ENCODE assay signal across 8 cellular contexts in genomic region chr1:153985984-153986761, GRCh38. TPM values are rescaled to one million over a fixed set of nuclear protein-coding genes. Genes with fewer than 3 reads are reported as not detected.
DNase-seq lines count a peak whose midpoint lies in the region; ATAC-seq, FAIRE-seq and TF ChIP-seq lines count a peak whose summit lies in the region.

Gene RAB13, minus strand, starts transcription at chr1:153986339. Its CDS starts 103 bp downstream, at chr1:153986236.

- peak; percentile 85 for DNase-seq in AG10803 (ENCODE audit: low read depth)
- DNase-seq in GM23338 (ENCODE audit: low spot score): peak; percentile 91
- peak; percentile 80 to 97 for DNase-seq in NCI-H526 (lab: John Stamatoyannopoulos, UW)
- DNase-seq in ascending aorta (ENCODE audit: low spot score in 2 of 2): peak; percentile 58 to 93
- DNase-seq in heart right ventricle: peak; percentile 87 to 88
- peak; percentile 86 to 93 (median 89) for DNase-seq in pancreas
- DNase-seq in NAMALWA (ENCODE audit: low spot score): no peak

- H3K9me3 ChIP-seq in ascending aorta (no peaks in the 10 kb centered on the region), heart right ventricle (no peaks in the 10 kb centered on the region), pancreas (no peaks in the 10 kb centered on the region)

- H3K27ac ChIP-seq in GM23338 (ENCODE audit: low read depth) (peak within 1 kb of the TSS; percentile 83), ascending aorta (peak within 1 kb of the TSS; percentile 88 to 90), heart right ventricle (peak within 1 kb of the TSS; percentile 38 to 91 (median 88)), pancreas (peak within 1 kb of the TSS; percentile 24 to 81 (median 54))

- ATAC-seq in GM23338 (peak; percentile 86), heart right ventricle (peak; percentile 82 to 90 (median 86)), pancreas (peak; percentile 78 to 89 (median 84)), HG03196 (IDR thresholded peaks at IDR 0.05; ENCODE audit: unreplicated experiment) (no peak)

- H3K36me3 ChIP-seq in GM23338 (ENCODE audit: insufficient read depth) (peaks cover 12% of the 10 kb centered on the region), ascending aorta (peaks cover 4 to 11% of the 10 kb centered on the region in 2 donors), heart right ventricle (peaks cover 0 to 26% (median 0%) of the 10 kb centered on the region in 9 donors), pancreas (no peaks in the 10 kb centered on the region)

- H3K4me3 Mint-ChIP-seq in GM23338: peak within 1 kb of the TSS; percentile 92

- H3K27me3 ChIP-seq in GM23338 (ENCODE audit: insufficient read depth) (no peaks in the 10 kb centered on the region), ascending aorta (no peaks in the 10 kb centered on the region), heart right ventricle (no peaks in the 10 kb centered on the region), pancreas (no peaks in the 10 kb centered on the region)

- peaks cover 21% of the 10 kb centered on the region for H3K27me3 Mint-ChIP-seq in GM23338 (ENCODE audit: insufficient read depth, low read depth, poor library complexity)

- peaks cover 41% of the 10 kb centered on the region for H3K36me3 Mint-ChIP-seq in GM23338 (ENCODE audit: low read depth)

- H3F3A ChIP-seq in GM23338 (replicated peaks; ENCODE audit: low read depth): peaks cover 5% of the 10 kb centered on the region

- H3K4me1 Mint-ChIP-seq in GM23338: peaks cover 20% of the 10 kb centered on the region

- peak within 1 kb of the TSS; percentile 94 for H3K4me3 ChIP-seq in AG10803 (ENCODE audit: low read length)
- peak within 1 kb of the TSS; percentile 80 for H3K4me3 ChIP-seq in GM23338
- H3K4me3 ChIP-seq in ascending aorta: peak within 1 kb of the TSS; percentile 71 to 72
- peak within 1 kb of the TSS; percentile 53 to 74 (median 68) for H3K4me3 ChIP-seq in heart right ventricle
- H3K4me3 ChIP-seq in pancreas: peak within 1 kb of the TSS; percentile 26 to 63 (median 54)

- H3K27ac Mint-ChIP-seq in GM23338: peak within 1 kb of the TSS; percentile 94

- peak within 1 kb of the TSS; percentile 78; the same call in 1 of the 2 replicates for H2AFZ ChIP-seq in GM23338

- H3K9me3 Mint-ChIP-seq in GM23338: no peaks in the 10 kb centered on the region

- 1% methylated on average over 24 to 31 of the region's 31 CpGs for WGBS in heart right ventricle, 2 donors
- 0 to 2% methylated on average over 27 to 31 of the region's 31 CpGs for WGBS in pancreas, 2 donors

- no peak for TF ChIP-seq CTCF in AG10803 (conservative IDR thresholded peaks at IDR 0.05; ENCODE audit: low read length)
- no peak for TF ChIP-seq CTCF in GM23338 (conservative IDR thresholded peaks at IDR 0.05; ENCODE audit: low read depth in 2 of 2)
- TF ChIP-seq CTCF in ascending aorta (IDR thresholded peaks at IDR 0.05): no peak
- TF ChIP-seq CTCF in heart right ventricle (IDR thresholded peaks at IDR 0.05): no peak
- no peak for TF ChIP-seq CTCF in pancreas (IDR thresholded peaks at IDR 0.05)

- H3K4me2 ChIP-seq in GM23338: peak within 1 kb of the TSS; percentile 85

- intact Hi-C loops in ascending aorta (cut with DNase I): loop anchor here (1.0 to 5.0 kb wide), 10 partner anchors 19 to 1151 kb away; partner anchors contain the start of genes CREB3L4, CRTC2, DENND4B and GATAD2B
- intact Hi-C loops in heart right ventricle (cut with DNase I): loop anchor here (1.0 to 10.0 kb wide), 10 partner anchors 189 to 479 kb away; partner anchors contain the start of genes NPR1 (in 9 of the 10) and ILF2 (in 3 of the 10)
- intact Hi-C loops in pancreas (cut with DNase I): loop anchor here in 2 of 3 donors (5.0 to 10.0 kb wide), 2 partner anchors 189 to 191 kb away; no protein-coding TSS in a partner anchor

- no peaks in the 10 kb centered on the region for H3K9me2 ChIP-seq in GM23338 (ENCODE audit: insufficient read depth)

- H3K4me1 ChIP-seq in GM23338 (ENCODE audit: insufficient read depth) (peaks cover 6% of the 10 kb centered on the region), ascending aorta (peaks cover 0 to 21% of the 10 kb centered on the region in 2 donors), heart right ventricle (peaks cover 8 to 46% (median 26%) of the 10 kb centered on the region in 9 donors), pancreas (peaks cover 0 to 9% (median 5%) of the 10 kb centered on the region in 3 donors)

- peaks cover 24% of the 10 kb centered on the region for H3K79me2 ChIP-seq in GM23338 (replicated peaks; ENCODE audit: insufficient read depth)

- no peak for FAIRE-seq in pancreas (lab: Jason Lieb, UNC)

- H4K20me1 ChIP-seq in GM23338 (replicated peaks; ENCODE audit: insufficient read depth): peaks cover 8% of the 10 kb centered on the region

TF ChIP-seq in GM23338, 12 proteins besides CTCF, POLR2A, EP300 and RAD21:
- TF ChIP-seq POLR2AphosphoS5 (IDR thresholded peaks at IDR 0.05; ENCODE audit: low read depth) (peak; percentile 40; the same call in 1 of the 2 replicates), ZNF331 (CRISPR knock-in tag; IDR thresholded peaks at IDR 0.05; ENCODE audit: low read depth) (no peak)

RNA-seq across cellular contexts. Expression of gene RAB13, which starts in this region (rescaled TPM):
- 38.0 and 38.6 TPM in 2 replicates for total RNA-seq in GM23338 (2014; rRNA removed; shearing (Covaris generic))
- polyA plus RNA-seq in GM23338 (2016; fragmentation: Nextera tagmentation; extraction: Ambion mirVana) (171 and 177 TPM in 2 replicates), heart right ventricle (100 to 1,000 TPM in 1 of 2 donors, 10 to 100 TPM in 1; 89.9 to 114 TPM), pancreas (100 to 1,000 TPM in 1 of 2 donors, 10 to 100 TPM in 1; 82.9 to 118 TPM)
- total RNA-seq in ascending aorta (10.0 TPM), heart right ventricle (10 to 100 TPM; 42.9 to 98.7 (median 54.2) TPM), pancreas (10 to 100 TPM; 36.8 to 68.8 (median 47.2) TPM)
